In the genomic region with DNA sequence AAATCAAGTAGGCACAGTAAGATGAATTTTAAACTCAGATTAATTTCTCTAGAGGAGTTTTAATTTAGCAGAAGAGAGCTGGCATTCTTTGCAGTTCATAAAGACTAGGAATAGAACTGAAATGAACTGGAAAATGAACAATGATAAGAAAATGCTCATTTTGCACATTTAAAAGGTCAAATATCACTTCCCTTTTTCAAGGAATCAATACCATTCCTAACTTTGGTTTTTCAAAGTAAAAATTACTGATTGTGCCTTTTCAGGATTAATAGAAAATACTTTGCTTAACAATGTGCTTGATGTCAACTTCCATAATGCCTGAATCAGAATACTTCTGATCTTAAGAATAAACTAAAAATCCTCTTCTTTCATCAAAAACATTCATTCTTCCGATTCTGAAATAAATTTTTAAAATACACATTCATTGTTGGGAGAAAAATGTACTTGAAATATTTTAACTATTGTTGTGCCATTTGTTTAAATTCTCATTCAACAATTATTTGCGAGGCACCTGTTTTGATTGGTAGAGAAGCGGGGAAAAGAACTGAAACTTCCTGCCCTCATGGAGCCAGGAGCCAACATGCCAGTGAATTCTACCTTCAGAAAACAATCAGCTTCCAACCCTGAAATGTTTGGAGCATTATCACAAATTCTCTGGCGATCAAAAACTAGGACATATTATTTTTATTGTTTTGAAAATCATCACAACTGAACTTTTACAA, we compare ENCODE assay signal across 8 cellular contexts. TPM values are rescaled to one million over a fixed set of nuclear protein-coding genes. Genes with fewer than 3 reads are reported as not detected.
A peak's percentile ranks its signal among the peaks of the same experiment; 100 is the strongest.
DNase-seq lines count a peak whose midpoint lies in the region; ATAC-seq and TF ChIP-seq lines count a peak whose summit lies in the region.

No MANE protein-coding gene starts in this region.

- peaks cover 0 to 29% (median 16%) of the 10 kb centered on the region in 11 experiments; a peak in 18 of 22 replicates for H3K9me3 ChIP-seq in BLaER1 treated with 17β-estradiol and CSF1 and Interleukin-3, amounts not matched to agents 10 nM and 100 nM (replicated peaks in 1 of 11)
- H3K9me3 ChIP-seq in ectodermal cell (ENCODE audit: control insufficient read depth, low read length) (no peaks in the 10 kb centered on the region), neuron (ENCODE audit: low read length) (peaks cover 3% of the 10 kb centered on the region)

- POLR2A ChIA-PET in HEK293T (lab: Yijun Ruan, JAX) = no interaction called here

- H3K4me3 ChIP-seq in BLaER1 treated with 17β-estradiol and CSF1 and Interleukin-3, amounts not matched to agents 10 nM and 100 nM = peak overlapping the region; percentile 91 to 99 (median 98)
- H3K4me3 ChIP-seq in KMS-11 (IDR thresholded peaks at IDR 0.05; ENCODE audit: insufficient read depth, low read depth, low read length) = no peak overlapping the region
- peak overlapping the region; percentile 93 for H3K4me3 ChIP-seq in ectodermal cell (ENCODE audit: insufficient read depth, low read depth, low read length)
- peak overlapping the region; percentile 63 for H3K4me3 ChIP-seq in neuron (ENCODE audit: low read length)

- H4K20me1 ChIP-seq in BLaER1 treated with 17β-estradiol and CSF1 and Interleukin-3, amounts not matched to agents 10 nM and 100 nM = peaks cover 59 to 71% (median 63%) of the 10 kb centered on the region in 11 experiments
- H4K20me1 ChIP-seq in KMS-11 (ENCODE audit: insufficient read depth) = peaks cover 56% of the 10 kb centered on the region

- peaks cover 69% of the 10 kb centered on the region for H3K79me2 ChIP-seq in KMS-11 (ENCODE audit: insufficient read depth, low read depth)

- WGBS in ectodermal cell, 2 experiments = 24 to 32% methylated on average over 3 of the region's 4 CpGs

- peaks cover 34 to 74% (median 46%) of the 10 kb centered on the region in 10 experiments for H3K4me1 ChIP-seq in BLaER1 treated with 17β-estradiol and CSF1 and Interleukin-3, amounts not matched to agents 10 nM and 100 nM
- H3K4me1 ChIP-seq in KMS-11 (ENCODE audit: low read depth, poor library complexity, severe bottlenecking) (peaks cover 58% of the 10 kb centered on the region), ectodermal cell (ENCODE audit: control insufficient read depth, insufficient read depth, low read length) (peaks cover 14% of the 10 kb centered on the region), neuron (ENCODE audit: insufficient read depth, low read length) (peaks cover 29% of the 10 kb centered on the region)

- H3K27me3 ChIP-seq in BLaER1 treated with 17β-estradiol and CSF1 and Interleukin-3, amounts not matched to agents 10 nM and 100 nM = no peaks in the 10 kb centered on the region
- H3K27me3 ChIP-seq in KMS-11 (ENCODE audit: insufficient read depth, low read depth) (no peaks in the 10 kb centered on the region), ectodermal cell (ENCODE audit: control insufficient read depth, insufficient read depth, low read length, poor library complexity, severe bottlenecking) (no peaks in the 10 kb centered on the region), neuron (ENCODE audit: insufficient read depth, low read length) (no peaks in the 10 kb centered on the region)

- H3K9ac ChIP-seq in BLaER1 treated with 17β-estradiol and CSF1 and Interleukin-3, amounts not matched to agents 10 nM and 100 nM = peak overlapping the region; percentile 95 to 100 (median 99)
- peak overlapping the region; percentile 87; the same call in 1 of the 2 replicates for H3K9ac ChIP-seq in KMS-11

- peaks cover 9 to 49% (median 34%) of the 10 kb centered on the region in 11 experiments; a peak in 21 of 22 replicates for H3K36me3 ChIP-seq in BLaER1 treated with 17β-estradiol and CSF1 and Interleukin-3, amounts not matched to agents 10 nM and 100 nM
- no peaks in the 10 kb centered on the region for H3K36me3 ChIP-seq in KMS-11 (ENCODE audit: insufficient read depth)
- peaks cover 4% of the 10 kb centered on the region for H3K36me3 ChIP-seq in ectodermal cell (ENCODE audit: control insufficient read depth, insufficient read depth, low read length)
- H3K36me3 ChIP-seq in neuron (ENCODE audit: insufficient read depth, low read length) = peaks cover 6% of the 10 kb centered on the region

- ATAC-seq in GM21786 (IDR thresholded peaks at IDR 0.05; ENCODE audit: unreplicated experiment) = no peak

- CTCF ChIA-PET in HEK293T (lab: Yijun Ruan, JAX) = no interaction called here

- peak overlapping the region; percentile 73 to 95 (median 91) for H3K4me2 ChIP-seq in BLaER1 treated with 17β-estradiol and CSF1 and Interleukin-3, amounts not matched to agents 10 nM and 100 nM
- H3K4me2 ChIP-seq in KMS-11 = peak overlapping the region; percentile 79

- DNase-seq in NCI-H2081 (lab: John Stamatoyannopoulos, UW) (no peak), HEK293T (ENCODE audit: extremely low spot score) (no peak), T1000 (lab: John Stamatoyannopoulos, UW) (no peak)

- TF ChIP-seq CTCF in KMS-11 (conservative IDR thresholded peaks at IDR 0.05; ENCODE audit: low read depth, low read length) = no peak

- H2AFZ ChIP-seq in KMS-11 (ENCODE audit: low read depth) (no peak overlapping the region), neuron (ENCODE audit: low read depth, low read length) (no peak overlapping the region)

- peak overlapping the region in 6 of 11 experiments; percentile 1 to 99 (median 99); a peak in 8 of 22 replicates for H3K27ac ChIP-seq in BLaER1 treated with 17β-estradiol and CSF1 and Interleukin-3, amounts not matched to agents 10 nM and 100 nM
- H3K27ac ChIP-seq in KMS-11 (no peak overlapping the region), ectodermal cell (ENCODE audit: insufficient read depth, low read depth, low read length, poor library complexity, severe bottlenecking) (no peak overlapping the region)

TF ChIP-seq in HEK293T, 16 proteins besides CTCF, POLR2A, EP300 and RAD21:
- TF ChIP-seq ZNF384 (IDR thresholded peaks at IDR 0.05) (no peak), ELF4 (IDR thresholded peaks at IDR 0.05) (no peak), BHLHE40 (IDR thresholded peaks at IDR 0.05; ENCODE audit: borderline replicate concordance) (no peak), L3MBTL2 (conservative IDR thresholded peaks at IDR 0.05) (no peak), TARDBP (IDR thresholded peaks at IDR 0.05) (no peak), FOXK2 (IDR thresholded peaks at IDR 0.05) (no peak), FOXM1 (IDR thresholded peaks at IDR 0.05; ENCODE audit: borderline replicate concordance) (no peak), CTBP1 (IDR thresholded peaks at IDR 0.05; ENCODE audit: borderline replicate concordance) (no peak), SUZ12 (IDR thresholded peaks at IDR 0.05) (no peak), LEF1 (IDR thresholded peaks at IDR 0.05; ENCODE audit: borderline replicate concordance) (no peak), SP1 (IDR thresholded peaks at IDR 0.05) (no peak), ARNT (IDR thresholded peaks at IDR 0.05) (no peak), FOXA1 (IDR thresholded peaks at IDR 0.05) (no peak), NFRKB (IDR thresholded peaks at IDR 0.05) (no peak), HDGF (IDR thresholded peaks at IDR 0.05; ENCODE audit: borderline replicate concordance) (no peak)
- TF ChIP-seq, protein P1, sequence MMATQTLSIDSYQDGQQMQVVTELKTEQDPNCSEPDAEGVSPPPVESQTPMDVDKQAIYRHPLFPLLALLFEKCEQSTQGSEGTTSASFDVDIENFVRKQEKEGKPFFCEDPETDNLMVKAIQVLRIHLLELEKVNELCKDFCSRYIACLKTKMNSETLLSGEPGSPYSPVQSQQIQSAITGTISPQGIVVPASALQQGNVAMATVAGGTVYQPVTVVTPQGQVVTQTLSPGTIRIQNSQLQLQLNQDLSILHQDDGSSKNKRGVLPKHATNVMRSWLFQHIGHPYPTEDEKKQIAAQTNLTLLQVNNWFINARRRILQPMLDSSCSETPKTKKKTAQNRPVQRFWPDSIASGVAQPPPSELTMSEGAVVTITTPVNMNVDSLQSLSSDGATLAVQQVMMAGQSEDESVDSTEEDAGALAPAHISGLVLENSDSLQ (IDR thresholded peaks at IDR 0.05) = no peak

RNA-seq across cellular contexts. Expression of gene SCAF4, which starts 2.1 kb away (rescaled TPM):
- polyA plus RNA-seq in ectodermal cell (2013, experiment 1 of 4) = 66.1 TPM
- polyA plus RNA-seq in ectodermal cell (2013, experiment 2 of 4) = 71.7 TPM
- polyA plus RNA-seq in ectodermal cell (2013, experiment 3 of 4) = 51.2 TPM
- 61.0 TPM for polyA plus RNA-seq in ectodermal cell (2013, experiment 4 of 4)

Comparison
In these comparisons a context has a peak if more than half of its experiments do, and no peak if none do; other contexts are left out.
1. H3K27ac ChIP-seq: peak in BLaER1 treated with 17β-estradiol and CSF1 and Interleukin-3, amounts not matched to agents 10 nM and 100 nM (6 of 11); none in KMS-11 (single experiment) and ectodermal cell (single experiment).